In the genomic region with DNA sequence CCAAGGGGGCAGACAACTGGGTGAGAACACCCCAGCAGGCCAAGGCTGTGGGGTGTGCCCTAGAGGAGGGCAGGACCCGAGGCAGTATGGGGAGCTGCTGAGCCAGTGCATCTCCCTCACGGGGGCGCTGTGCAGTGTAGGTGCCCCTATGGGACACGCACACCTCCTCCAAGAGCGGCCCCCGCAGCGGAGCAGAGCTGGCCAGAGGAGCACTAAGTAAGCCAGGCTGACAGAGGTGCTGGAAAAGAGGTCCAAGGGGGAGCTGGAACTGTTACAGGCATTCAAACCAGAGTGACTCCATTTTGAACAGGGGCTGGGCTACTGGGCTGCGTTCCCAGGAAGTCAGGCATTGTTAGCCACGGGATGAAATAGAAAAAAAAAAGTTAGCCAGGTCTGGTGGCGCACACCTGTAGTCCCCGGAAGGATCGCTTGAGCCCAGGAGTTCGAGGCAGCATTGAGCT, we compare ENCODE assay signal across 8 cellular contexts. TPM values are rescaled to one million over a fixed set of nuclear protein-coding genes. Genes with fewer than 3 reads are reported as not detected.
DNase-seq lines count a peak whose midpoint lies in the region; ATAC-seq and TF ChIP-seq lines count a peak whose summit lies in the region.

No MANE protein-coding gene starts in this region.

- no peaks in the 10 kb centered on the region for H4K20me1 ChIP-seq in BLaER1 treated with 17β-estradiol and CSF1 and Interleukin-3, amounts not matched to agents 10 nM and 100 nM

- H3K4me1 ChIP-seq in BLaER1 treated with 17β-estradiol and CSF1 and Interleukin-3, amounts not matched to agents 10 nM and 100 nM: peaks cover 5 to 26% (median 21%) of the 10 kb centered on the region in 10 experiments; a peak in 19 of 20 replicates
- H3K4me1 ChIP-seq in Peyer's patch (peaks cover 0 to 4% (median 0%) of the 10 kb centered on the region in 4 donors), heart left ventricle (peaks cover 0 to 9% (median 3%) of the 10 kb centered on the region in 12 donors), vagina (peaks cover 11% of the 10 kb centered on the region)

- H3K27ac ChIP-seq in BLaER1 treated with 17β-estradiol and CSF1 and Interleukin-3, amounts not matched to agents 10 nM and 100 nM: peak overlapping the region in 9 of 11 experiments; percentile 8 to 70 (median 53); a peak in 15 of 22 replicates
- H3K27ac ChIP-seq in Peyer's patch (peak overlapping the region in 3 of 4 donors; percentile 18 to 67 (median 64)), heart left ventricle (peak overlapping the region in 3 of 12 donors; percentile 22 to 28 (median 25)), vagina (peak overlapping the region; percentile 10)

- intact Hi-C loops in heart left ventricle (cut with DNase I): loop anchor here (2.0 to 10.0 kb wide), 9 partner anchors 105 to 433 kb away; partner anchors contain the start of gene IFT27 (in 1 of the 10)
- intact Hi-C loops in vagina (cut with DNase I): loop anchor here (10.0 kb wide), 1 partner anchor 193 kb away; no protein-coding TSS in a partner anchor

- H3K27me3 ChIP-seq in BLaER1 treated with 17β-estradiol and CSF1 and Interleukin-3, amounts not matched to agents 10 nM and 100 nM: no peaks in the 10 kb centered on the region
- H3K27me3 ChIP-seq in Peyer's patch: no peaks in the 10 kb centered on the region
- peaks cover 0 to 6% (median 2%) of the 10 kb centered on the region in 9 donors for H3K27me3 ChIP-seq in heart left ventricle
- H3K27me3 ChIP-seq in vagina: no peaks in the 10 kb centered on the region

- TF ChIP-seq CTCF in Peyer's patch (IDR thresholded peaks at IDR 0.05): peak; percentile 35 to 58 (median 53)
- peak in 5 of 12 donors; percentile 13 to 37 (median 23) for TF ChIP-seq CTCF in heart left ventricle (IDR thresholded peaks at IDR 0.05)
- TF ChIP-seq CTCF in retinal pigment epithelial cell (conservative IDR thresholded peaks at IDR 0.05; ENCODE audit: low read depth, low read length): peak; percentile 63
- no peak for TF ChIP-seq CTCF in vagina (IDR thresholded peaks at IDR 0.05)

- peak overlapping the region; percentile 81 to 98 (median 89) for H3K4me2 ChIP-seq in BLaER1 treated with 17β-estradiol and CSF1 and Interleukin-3, amounts not matched to agents 10 nM and 100 nM

- H3K9ac ChIP-seq in BLaER1 treated with 17β-estradiol and CSF1 and Interleukin-3, amounts not matched to agents 10 nM and 100 nM: peak overlapping the region; percentile 2 to 72 (median 57); a peak in 19 of 22 replicates

- 20 to 26% (median 22%) methylated on average over 12 to 13 of the region's 13 CpGs for WGBS in heart left ventricle, 4 donors

- H3K9me3 ChIP-seq in BLaER1 treated with 17β-estradiol and CSF1 and Interleukin-3, amounts not matched to agents 10 nM and 100 nM (replicated peaks in 1 of 11): no peaks in the 10 kb centered on the region
- H3K9me3 ChIP-seq in Peyer's patch: no peaks in the 10 kb centered on the region
- no peaks in the 10 kb centered on the region for H3K9me3 ChIP-seq in heart left ventricle
- H3K9me3 ChIP-seq in vagina: no peaks in the 10 kb centered on the region

- H3K36me3 ChIP-seq in BLaER1 treated with 17β-estradiol and CSF1 and Interleukin-3, amounts not matched to agents 10 nM and 100 nM: no peaks in the 10 kb centered on the region
- H3K36me3 ChIP-seq in Peyer's patch (no peaks in the 10 kb centered on the region), heart left ventricle (no peaks in the 10 kb centered on the region), vagina (no peaks in the 10 kb centered on the region)

- TF ChIP-seq POLR2A in Peyer's patch (IDR thresholded peaks at IDR 0.05): no peak
- no peak for TF ChIP-seq POLR2A in heart left ventricle (IDR thresholded peaks at IDR 0.05)
- TF ChIP-seq POLR2A in vagina (IDR thresholded peaks at IDR 0.05): no peak

- peak; percentile 53 for ATAC-seq in GM21381 (IDR thresholded peaks at IDR 0.05; ENCODE audit: unreplicated experiment)
- ATAC-seq in heart left ventricle: peak; percentile 52 to 83 (median 67)

- peak; percentile 79 to 93 (median 91) for DNase-seq in Peyer's patch
- peak; percentile 93 for DNase-seq in activated effector memory CD4-positive, alpha-beta T cell treated with anti-CD3 and anti-CD28 coated beads, Interleukin-2, amount 50 U/mL, for 16 hours
- DNase-seq in heart left ventricle: peak; percentile 32 to 81 (median 60)
- DNase-seq in retinal pigment epithelial cell (ENCODE audit: low read depth): no peak
- DNase-seq in vagina (ENCODE audit: extremely low spot score in 2 of 2): no peak
- no peak for DNase-seq in NCI-H226

- H3K4me3 ChIP-seq in BLaER1 treated with 17β-estradiol and CSF1 and Interleukin-3, amounts not matched to agents 10 nM and 100 nM: peak overlapping the region; percentile 44 to 65 (median 56)
- peak overlapping the region; percentile 37 to 45 (median 43) for H3K4me3 ChIP-seq in Peyer's patch
- H3K4me3 ChIP-seq in heart left ventricle: peak overlapping the region in 11 of 12 donors; percentile 22 to 57 (median 48)
- peak overlapping the region; percentile 47 for H3K4me3 ChIP-seq in retinal pigment epithelial cell (ENCODE audit: low read length)
- H3K4me3 ChIP-seq in vagina: peak overlapping the region; percentile 34

RNA-seq across cellular contexts. Expression of gene TST, which starts 41.8 kb away (rescaled TPM):
- 100 to 1,000 TPM in 3 of 4 donors, 10 to 100 TPM in 1; 93.3 to 485 (median 249) TPM for total RNA-seq in Peyer's patch
- 100 to 1,000 TPM in 2 of 9 donors, 10 to 100 TPM in 7; 35.8 to 143 (median 58.1) TPM for total RNA-seq in heart left ventricle
- 10 to 100 TPM; 57.3 to 89.8 TPM for polyA plus RNA-seq in heart left ventricle
- total RNA-seq in vagina: 50.8 TPM

RNA-seq across cellular contexts. Expression of gene MPST, which starts 42.1 kb away (rescaled TPM):
- 100 to 1,000 TPM; 128 to 498 (median 394) TPM for total RNA-seq in Peyer's patch
- 100 to 1,000 TPM in 2 of 9 donors, 10 to 100 TPM in 7; 27.5 to 157 (median 52.9) TPM for total RNA-seq in heart left ventricle
- 100 to 1,000 TPM; 133 to 134 TPM for polyA plus RNA-seq in heart left ventricle
- total RNA-seq in vagina: 126 TPM

Comparison
In these comparisons a context has a peak if more than half of its experiments do, and no peak if none do; other contexts are left out.
1. DNase-seq: peak in Peyer's patch (3 of 3), activated effector memory CD4-positive, alpha-beta T cell treated with anti-CD3 and anti-CD28 coated beads, Interleukin-2, amount 50 U/mL, for 16 hours (single experiment) and heart left ventricle (5 of 5); none in retinal pigment epithelial cell (single experiment), vagina (0 of 2) and NCI-H226 (single experiment).
2. CTCF ChIP-seq: peak in Peyer's patch (6 of 6) and retinal pigment epithelial cell (single experiment); none in vagina (0 of 3).
3. Peak in every context shown above with its lines, with median percentiles within 50 percentile points of each other: H3K4me3 ChIP-seq.